Comparison of ENCODE assay signal across 9 cellular contexts in genomic region chr2:144938308-144938709, GRCh38.
DNase-seq lines count a peak whose midpoint lies in the region; ATAC-seq and TF ChIP-seq lines count a peak whose summit lies in the region.
"Had no signal": no experiment of that assay in that cellular context is flagged by ENCODE, and none has a peak within 500 bp of the region (broad histone marks: within the 10 kb centered on the region; RNA-seq: fewer than 3 reads in every experiment).

No MANE protein-coding gene starts in this region.

- no peaks in the 10 kb centered on the region for H3K9me3 ChIP-seq in Panc1 (ENCODE audit: control insufficient read depth, insufficient read depth, low read depth, low read length)
- no peaks in the 10 kb centered on the region for H3K9me3 ChIP-seq in esophagus (ENCODE audit: control insufficient read depth in 2 of 2, insufficient read depth in 1 of 2, low read depth in 1 of 2, low read length in 1 of 2)
- H3K9me3 ChIP-seq in vagina: no peaks in the 10 kb centered on the region

- POLR2A ChIA-PET in Panc1 (lab: Charles Lee): no interaction called here

- ATAC-seq in Panc1: no peak
- no peak for ATAC-seq in HG02884 (IDR thresholded peaks at IDR 0.05; ENCODE audit: unreplicated experiment)
- no peak for ATAC-seq in HG02981 (IDR thresholded peaks at IDR 0.05; ENCODE audit: unreplicated experiment)

- TF ChIP-seq POLR2A in vagina (IDR thresholded peaks at IDR 0.05): no peak

- CTCF ChIA-PET in Panc1 (lab: Charles Lee): no interaction called here

- no TSS peak for BruUV-seq in Panc1 (replicated peaks; lab: Mats Ljungman, UMichigan)

- no peaks in the 10 kb centered on the region for H3K27me3 ChIP-seq in Panc1 (ENCODE audit: control insufficient read depth, insufficient read depth, low read length)
- no peaks in the 10 kb centered on the region for H3K27me3 ChIP-seq in esophagus (ENCODE audit: control insufficient read depth in 1 of 2, insufficient read depth in 2 of 2, low read length in 2 of 2)
- no peaks in the 10 kb centered on the region for H3K27me3 ChIP-seq in vagina

- H3K4me1 ChIP-seq in Panc1 (ENCODE audit: control insufficient read depth, insufficient read depth, low read length): no peaks in the 10 kb centered on the region
- H3K4me1 ChIP-seq in esophagus (ENCODE audit: control insufficient read depth in 2 of 2, insufficient read depth in 2 of 2, low read length in 1 of 2): no peaks in the 10 kb centered on the region
- peaks cover 16% of the 10 kb centered on the region for H3K4me1 ChIP-seq in vagina

- H3K27ac ChIP-seq in Panc1 (ENCODE audit: low read length) (no peak overlapping the region), esophagus (ENCODE audit: low read depth in 2 of 2, low read length in 1 of 2) (peak overlapping the region; percentile 21 to 35), vagina (peak overlapping the region; percentile 58)

- H3K4me3 ChIP-seq in Panc1 (ENCODE audit: low read depth in 2 of 2, low read length in 2 of 2) (no peak overlapping the region), esophagus (ENCODE audit: low read depth in 1 of 2, low read length in 2 of 2) (no peak overlapping the region), vagina (no peak overlapping the region)

- in situ Hi-C loops in Panc1 (cut with HindIII; ENCODE audit: low pct_unique_long_range_greater_than_20kb, low sequenced_read_pairs): no loop called here

- H3K36me3 ChIP-seq in Panc1 (ENCODE audit: control insufficient read depth, insufficient read depth, low read length) (no peaks in the 10 kb centered on the region), esophagus (ENCODE audit: control insufficient read depth in 2 of 2, insufficient read depth in 2 of 2, low read length in 1 of 2) (no peaks in the 10 kb centered on the region), vagina (no peaks in the 10 kb centered on the region)

- TF ChIP-seq CTCF in Panc1 (IDR thresholded peaks at IDR 0.05) (no peak), vagina (IDR thresholded peaks at IDR 0.05) (no peak)

- WGBS in esophagus, 2 donors: 8 to 12% methylated on average over 2 of the region's 2 CpGs

- intact Hi-C loops in Panc1 (cut with micrococcal nuclease; ENCODE audit: unreplicated experiment): no loop called here
- intact Hi-C loops in vagina (cut with DNase I): loop anchor here (5.0 kb wide), 1 partner anchor 421 kb away; no protein-coding TSS in a partner anchor

- DNase-seq in Panc1 (ENCODE audit: low read depth, low spot score) (peak; percentile 2), mucosa of gallbladder (ENCODE audit: low spot score) (peak; percentile 16), vagina (ENCODE audit: extremely low spot score in 2 of 2) (no peak), NCI-H345 (lab: John Stamatoyannopoulos, UW) (no peak)
- DNase-seq: activated CD4-positive, alpha-beta memory T cell treated with anti-CD3 and anti-CD28 coated beads for 36 hours; NCI-H1105 had no signal

Comparison
In these comparisons a context has a peak if more than half of its experiments do, and no peak if none do; other contexts are left out.
1. DNase-seq: peak in Panc1 (single experiment) and mucosa of gallbladder (single experiment); none in vagina (0 of 2) and NCI-H345 (single experiment).